Comparison of ENCODE assay signal across 24 cellular contexts in the genomic region with DNA sequence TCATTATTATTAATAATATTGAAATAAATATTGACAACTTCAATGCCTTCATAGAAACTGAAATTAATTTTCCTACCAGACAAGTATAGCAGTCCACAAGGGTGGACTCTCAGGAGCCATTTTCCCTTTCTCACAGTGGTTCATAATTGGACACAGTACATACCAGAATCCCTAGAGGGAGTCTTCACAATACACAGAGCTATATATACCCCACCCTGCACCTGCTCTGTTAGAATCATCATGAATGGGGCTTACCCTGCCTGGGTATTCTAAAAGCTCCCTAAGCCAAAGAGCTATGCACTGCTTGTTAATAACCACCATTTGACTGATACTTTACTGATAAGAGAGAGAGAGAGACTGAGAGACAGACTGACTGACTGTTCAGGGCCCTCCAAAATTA.
DNase-seq lines count a peak whose midpoint lies in the region; ATAC-seq and TF ChIP-seq lines count a peak whose summit lies in the region.
"Had no signal": no experiment of that assay in that cellular context is flagged by ENCODE, and none has a peak within 500 bp of the region (broad histone marks: within the 10 kb centered on the region; RNA-seq: fewer than 3 reads in every experiment).

No MANE protein-coding gene starts in this region.

- DNase-seq in NCI-H69 (lab: John Stamatoyannopoulos, UW): peak; percentile 63
- DNase-seq in uterus: no peak
- DNase-seq: activated CD4-positive, alpha-beta T cell treated with anti-CD3 and anti-CD28 coated beads, Interleukin-2, amount 50 U/mL, for 48 hours; activated T-cell treated with anti-CD3 and anti-CD28 coated beads, Interleukin-2, amount 50 U/mL, for 24 hours; body of pancreas; Calu3; cortex of kidney; foreskin melanocyte; GDM1; HCEC 1CT; NCI-H1105; NCI-H446 treated with DMSO at 0.1 percent for 48 hours; stimulated activated CD4-positive, alpha-beta T cell treated with anti-CD3 and anti-CD28 coated beads, Interleukin-4, amount 100 ng/mL, for 24 hours had no signal

- H3K9me3 ChIP-seq in uterus: no peaks in the 10 kb centered on the region
- H3K9me3 ChIP-seq: body of pancreas, thoracic aorta had no signal

- H3K36me3 ChIP-seq in uterus: no peaks in the 10 kb centered on the region
- H3K36me3 ChIP-seq: thoracic aorta had no signal

- no peak for TF ChIP-seq CTCF in uterus (IDR thresholded peaks at IDR 0.05)

- intact Hi-C loops in uterus (cut with DNase I; ENCODE audit: low total_unique reads): no loop called here

- no peaks in the 10 kb centered on the region for H3K27me3 ChIP-seq in uterus
- H3K27me3 ChIP-seq: body of pancreas had no signal

- TF ChIP-seq POLR2A in uterus (IDR thresholded peaks at IDR 0.05): no peak

- no peak overlapping the region for H3K4me3 ChIP-seq in uterus
- H3K4me3 ChIP-seq: body of pancreas, K562, thoracic aorta had no signal

- ATAC-seq in GM18498 (IDR thresholded peaks at IDR 0.05; ENCODE audit: unreplicated experiment) (peak; percentile 64), GM19328 (IDR thresholded peaks at IDR 0.05; ENCODE audit: unreplicated experiment) (peak; percentile 51), HG03103 (IDR thresholded peaks at IDR 0.05; ENCODE audit: low read depth, unreplicated experiment) (peak; percentile 57), HG02610 (IDR thresholded peaks at IDR 0.05; ENCODE audit: unreplicated experiment) (no peak), GM18861 (IDR thresholded peaks at IDR 0.05; ENCODE audit: unreplicated experiment) (no peak), HG03045 (IDR thresholded peaks at IDR 0.05; ENCODE audit: unreplicated experiment) (no peak)
- ATAC-seq: body of pancreas, K562, Panc1, SK-N-SH treated with all-trans-retinoic acid at 6 μM for 48 hours had no signal

- no peak overlapping the region for H3K27ac ChIP-seq in uterus
- H3K27ac ChIP-seq: body of pancreas, parathyroid adenoma, thoracic aorta had no signal

- no peaks in the 10 kb centered on the region for H3K4me1 ChIP-seq in uterus
- H3K4me1 ChIP-seq: body of pancreas, parathyroid adenoma had no signal

Comparison
In these comparisons a context has a peak if more than half of its experiments do, and no peak if none do; other contexts are left out.
1. ATAC-seq: peak in GM18498 (single experiment), GM19328 (single experiment) and HG03103 (single experiment); none in HG02610 (single experiment), GM18861 (single experiment) and HG03045 (single experiment).